Comparison of ENCODE assay signal across 23 cellular contexts in the genomic region with DNA sequence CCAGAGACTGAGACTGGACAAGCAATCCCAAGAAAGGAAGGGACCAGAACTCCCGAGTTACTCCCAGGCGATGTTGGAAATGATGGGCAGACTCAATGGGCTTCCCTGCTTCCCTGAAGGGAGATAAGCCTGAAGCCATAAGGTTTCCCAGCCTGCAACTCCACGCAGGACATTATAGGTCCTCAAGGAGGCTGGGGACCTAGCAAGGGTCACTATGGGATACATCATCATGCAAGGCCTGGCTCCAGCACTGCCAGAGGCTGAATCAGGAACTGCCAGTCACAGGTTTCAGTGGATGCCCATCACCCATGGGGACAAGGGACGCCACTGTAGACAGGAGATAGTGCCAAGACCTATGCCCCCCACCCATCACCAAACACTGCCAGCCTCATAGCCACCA.
"Had no signal": no experiment of that assay in that cellular context is flagged by ENCODE, and none has a peak within 500 bp of the region (broad histone marks: within the 10 kb centered on the region; RNA-seq: fewer than 3 reads in every experiment).

No MANE protein-coding gene starts in this region.

- DNase-seq: effector CD4-positive, alpha-beta T cell; endodermal cell; erythroblast; foreskin keratinocyte; heart right ventricle; hypothalamus; kidney glomerular epithelial cell; mammary epithelial cell; naive thymus-derived CD4-positive, alpha-beta T cell; nucleus accumbens; ovary; stimulated activated CD4-positive, alpha-beta T cell treated with anti-CD3 and anti-CD28 coated beads, Interleukin-2, amount 100 ng/mL, for 48 hours; stimulated activated CD8-positive, alpha-beta memory T cell treated with anti-CD3 and anti-CD28 coated beads, Interleukin-4, amount 100 ng/mL, for 48 hours; stimulated activated naive B cell treated with anti-CD40 and anti-IgM and Interleukin-4, amounts not matched to agents 10 μg/mL and 1 μg/mL and 100 μg/mL, for 72 hours; stomach; substantia nigra; transverse colon had no signal

- H3K36me3 ChIP-seq: heart right ventricle, ovary, right atrium auricular region, stomach, thoracic aorta, transverse colon had no signal

- H3K4me3 Mint-ChIP-seq: endodermal cell; naive thymus-derived CD4-positive, alpha-beta T cell; neural crest cell; stimulated activated naive B cell treated with anti-CD40 and anti-IgM and Interleukin-4, amounts not matched to agents 10 μg/mL and 1 μg/mL and 100 μg/mL, for 72 hours had no signal

- ATAC-seq: foreskin keratinocyte; heart right ventricle; left lobe of liver; naive thymus-derived CD4-positive, alpha-beta T cell; stimulated activated naive B cell treated with anti-CD40 and anti-IgM and Interleukin-4, amounts not matched to agents 10 μg/mL and 1 μg/mL and 100 μg/mL, for 72 hours had no signal

- H3K9me3 ChIP-seq: ovary, stomach, thoracic aorta, transverse colon had no signal

- H3K36me3 Mint-ChIP-seq: stimulated activated naive B cell treated with anti-CD40 and anti-IgM and Interleukin-4, amounts not matched to agents 10 μg/mL and 1 μg/mL and 100 μg/mL, for 72 hours had no signal

- H3K4me1 Mint-ChIP-seq: endodermal cell; naive thymus-derived CD4-positive, alpha-beta T cell; neural crest cell; stimulated activated naive B cell treated with anti-CD40 and anti-IgM and Interleukin-4, amounts not matched to agents 10 μg/mL and 1 μg/mL and 100 μg/mL, for 72 hours had no signal

- H3K27me3 ChIP-seq: foreskin keratinocyte, heart right ventricle, ovary, right atrium auricular region, stomach, transverse colon had no signal

- H3K27ac Mint-ChIP-seq: endodermal cell; stimulated activated naive B cell treated with anti-CD40 and anti-IgM and Interleukin-4, amounts not matched to agents 10 μg/mL and 1 μg/mL and 100 μg/mL, for 72 hours had no signal

- H3K4me3 ChIP-seq: coronary artery, heart right ventricle, ovary, right atrium auricular region, smooth muscle cell, stomach, thoracic aorta, transverse colon had no signal

- H3K4me2 ChIP-seq: smooth muscle cell had no signal

- H3K27ac ChIP-seq: coronary artery, foreskin keratinocyte, heart right ventricle, ovary, right atrium auricular region, stomach, thoracic aorta, transverse colon had no signal

- H3K4me1 ChIP-seq: heart right ventricle, right atrium auricular region, stomach, transverse colon had no signal
